Comparison of ENCODE assay signal across 1 cellular context in genomic region chr1:205616563-205617293, GRCh38.
TF ChIP-seq lines count a peak whose summit lies in the region.

No MANE protein-coding gene starts in this region.

TF ChIP-seq in GM23338, 12 proteins besides CTCF, POLR2A, EP300 and RAD21:
- TF ChIP-seq ZNF462 (CRISPR knock-in tag; IDR thresholded peaks at IDR 0.05), result no peak
- no peak for TF ChIP-seq ETS1 (IDR thresholded peaks at IDR 0.05)
- TF ChIP-seq CREB1 (CRISPR knock-in tag; IDR thresholded peaks at IDR 0.05; ENCODE audit: low read depth), result no peak
- TF ChIP-seq POLR2AphosphoS5 (IDR thresholded peaks at IDR 0.05; ENCODE audit: low read depth), result no peak
- no peak for TF ChIP-seq ZNF331 (CRISPR knock-in tag; IDR thresholded peaks at IDR 0.05; ENCODE audit: low read depth)
- TF ChIP-seq JUNB (IDR thresholded peaks at IDR 0.05; ENCODE audit: unreplicated experiment), result no peak
- no peak for TF ChIP-seq EZH2 (IDR thresholded peaks at IDR 0.05; ENCODE audit: low read depth, unreplicated experiment)
- TF ChIP-seq ZNF114 (CRISPR knock-in tag; IDR thresholded peaks at IDR 0.05), result no peak
- no peak for TF ChIP-seq REST (IDR thresholded peaks at IDR 0.05; ENCODE audit: unreplicated experiment)
- TF ChIP-seq STAT1 (IDR thresholded peaks at IDR 0.05; ENCODE audit: unreplicated experiment), result no peak
- no peak for TF ChIP-seq EZH2phosphoT487 (IDR thresholded peaks at IDR 0.05; ENCODE audit: unreplicated experiment)
- TF ChIP-seq NANOG (IDR thresholded peaks at IDR 0.05; ENCODE audit: borderline replicate concordance), result no peak
